18 cellular contexts compared by ENCODE assay signal in the genomic region with DNA sequence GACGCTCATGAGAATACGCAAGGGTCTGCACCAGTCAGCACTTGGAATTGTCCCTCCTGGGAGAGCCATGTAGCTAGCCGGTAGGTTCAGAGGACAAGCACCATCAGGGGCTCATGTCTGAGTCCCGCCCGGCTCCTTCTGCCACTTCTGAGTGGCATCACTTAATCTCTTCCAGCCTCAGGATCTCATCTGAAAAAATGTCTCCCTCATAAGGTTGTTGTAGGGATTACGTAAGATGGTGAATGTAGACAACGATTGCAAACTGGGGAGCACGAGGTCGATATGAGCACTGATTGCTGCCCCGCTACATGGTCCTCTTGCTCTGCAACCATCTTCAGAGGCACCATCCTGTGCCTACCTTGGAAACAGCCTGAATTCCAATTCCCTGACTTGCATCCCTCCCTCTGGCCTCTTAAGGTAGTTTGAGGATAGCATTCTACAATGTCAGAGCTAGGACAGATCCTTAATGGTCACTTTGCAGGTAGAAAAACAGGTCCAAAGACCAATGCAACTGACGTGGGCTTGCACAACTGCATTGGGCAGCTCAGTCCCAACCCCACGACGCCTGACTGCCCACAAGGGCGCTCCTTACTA.
DNase-seq lines count a peak whose midpoint lies in the region; ATAC-seq, FAIRE-seq and TF ChIP-seq lines count a peak whose summit lies in the region.
"Had no signal": no experiment of that assay in that cellular context is flagged by ENCODE, and none has a peak within 500 bp of the region (broad histone marks: within the 10 kb centered on the region; RNA-seq: fewer than 3 reads in every experiment).

No MANE protein-coding gene starts in this region.

- peaks cover 10% of the 10 kb centered on the region; the same call in 1 of the 2 replicates for H3K4me1 ChIP-seq in MM.1S (ENCODE audit: low read length)
- no peaks in the 10 kb centered on the region for H3K4me1 ChIP-seq in gastrocnemius medialis

- ATAC-seq in gastrocnemius medialis (no peak), GM21526 (IDR thresholded peaks at IDR 0.05; ENCODE audit: low FRiP score, unreplicated experiment) (no peak)
- ATAC-seq: left lung; stimulated activated naive CD8-positive, alpha-beta T cell treated with anti-CD3 and anti-CD28 coated beads, Interleukin-15, Interleukin-2, amounts not matched to agents 100 U/mL and 50 U/mL, for 24 hours had no signal

- no peak overlapping the region for H3K4me3 Mint-ChIP-seq in neural crest cell
- H3K4me3 Mint-ChIP-seq: activated naive CD4-positive, alpha-beta T cell treated with anti-CD3 and anti-CD28 coated beads, Interleukin-2, amount 10 ng/mL, durations not matched to agents 7 days and 5 days; CD8-positive, alpha-beta memory T cell had no signal

- no peaks in the 10 kb centered on the region for H3F3A ChIP-seq in MM.1S (ENCODE audit: insufficient read depth, low read length)

- H3K9me3 ChIP-seq in MM.1S (replicated peaks; ENCODE audit: insufficient read depth, low read length), result no peaks in the 10 kb centered on the region
- H3K9me3 ChIP-seq in gastrocnemius medialis, result no peaks in the 10 kb centered on the region
- no peaks in the 10 kb centered on the region for H3K9me3 ChIP-seq in MG63
- H3K9me3 ChIP-seq: left lung, tibial artery had no signal

- H3K27me3 ChIP-seq in MM.1S (replicated peaks; ENCODE audit: insufficient read depth, low read length), result no peaks in the 10 kb centered on the region
- no peaks in the 10 kb centered on the region for H3K27me3 ChIP-seq in bronchial epithelial cell (ENCODE audit: control insufficient read depth, insufficient read depth, low read length)
- no peaks in the 10 kb centered on the region for H3K27me3 ChIP-seq in gastrocnemius medialis
- H3K27me3 ChIP-seq in MG63, result no peaks in the 10 kb centered on the region

- TF ChIP-seq CTCF in GM13976 (IDR thresholded peaks at IDR 0.05; ENCODE audit: borderline replicate concordance, control extremely low read depth, extremely low read depth, insufficient read depth, missing control alignments) (no peak), MM.1S (IDR thresholded peaks at IDR 0.05; ENCODE audit: low read length) (0 out of 2 replicates have a peak, but pooled peaks have one; percentile 7), bronchial epithelial cell (IDR thresholded peaks at IDR 0.05; ENCODE audit: insufficient read depth, low read length, severe bottlenecking) (peak; percentile 10), neural crest cell (conservative IDR thresholded peaks at IDR 0.05) (peak; percentile 23), gastrocnemius medialis (IDR thresholded peaks at IDR 0.05 in 4 of 5, conservative IDR thresholded peaks at IDR 0.05 in 1 of 5) (no peak)

- DNase-seq in GM13976 (ENCODE audit: low spot score) (peak; percentile 3), MM.1S (no peak), bronchial epithelial cell (ENCODE audit: low read depth) (peak; percentile 40), neural crest cell (ENCODE audit: low read depth, low spot score) (no peak), gastrocnemius medialis (no peak), MG63 (no peak)
- DNase-seq: activated naive CD4-positive, alpha-beta T cell treated with anti-CD3 and anti-CD28 coated beads, Interleukin-2, amount 10 ng/mL, durations not matched to agents 7 days and 5 days; activated T-cell treated with anti-CD3 and anti-CD28 coated beads, Interleukin-2, amount 50 U/mL, for 48 hours; CD8-positive, alpha-beta memory T cell; effector memory CD4-positive, alpha-beta T cell; left lung; NCI-H187; small intestine; stimulated activated naive CD8-positive, alpha-beta T cell treated with anti-CD3 and anti-CD28 coated beads, Interleukin-15, Interleukin-2, amounts not matched to agents 100 U/mL and 50 U/mL, for 24 hours; tibial artery had no signal

- H3K36me3 Mint-ChIP-seq in neural crest cell (ENCODE audit: low read depth), result no peaks in the 10 kb centered on the region
- H3K36me3 Mint-ChIP-seq: activated naive CD4-positive, alpha-beta T cell treated with anti-CD3 and anti-CD28 coated beads, Interleukin-2, amount 10 ng/mL, durations not matched to agents 7 days and 5 days; CD8-positive, alpha-beta memory T cell had no signal

- H3K79me2 ChIP-seq in MM.1S (ENCODE audit: low read length), result no peaks in the 10 kb centered on the region

- intact Hi-C loops in gastrocnemius medialis (cut with DNase I; ENCODE audit: low total_unique reads), result no loop called here

- H3K9me3 Mint-ChIP-seq in neural crest cell, result no peaks in the 10 kb centered on the region
- H3K9me3 Mint-ChIP-seq: activated naive CD4-positive, alpha-beta T cell treated with anti-CD3 and anti-CD28 coated beads, Interleukin-2, amount 10 ng/mL, durations not matched to agents 7 days and 5 days had no signal

- in situ Hi-C loops in GM13976 (cut with MboI; ENCODE audit: low sequenced_read_pairs, unreplicated experiment), result no loop called here
- in situ Hi-C loops in gastrocnemius medialis (cut with MboI; ENCODE audit: low sequenced_read_pairs in 4 of 4), result no loop called here

- H3K4me1 Mint-ChIP-seq in neural crest cell, result peaks cover 10% of the 10 kb centered on the region

- no peak for TF ChIP-seq POLR2A in gastrocnemius medialis (IDR thresholded peaks at IDR 0.05)

- FAIRE-seq in bronchial epithelial cell (lab: Jason Lieb, UNC), result no peak
- FAIRE-seq: GM18507, small intestine had no signal

- H3K9me2 ChIP-seq in MM.1S (replicated peaks; ENCODE audit: insufficient read depth, low read length), result no peaks in the 10 kb centered on the region

- H3K27ac Mint-ChIP-seq in neural crest cell (ENCODE audit: unreplicated experiment), result no peak overlapping the region
- H3K27ac Mint-ChIP-seq: activated naive CD4-positive, alpha-beta T cell treated with anti-CD3 and anti-CD28 coated beads, Interleukin-2, amount 10 ng/mL, durations not matched to agents 7 days and 5 days had no signal

- no peak overlapping the region for H2AFZ ChIP-seq in MM.1S (ENCODE audit: low read length)

- no peak overlapping the region for H3K27ac ChIP-seq in MM.1S (ENCODE audit: low read length)
- no peak overlapping the region for H3K27ac ChIP-seq in gastrocnemius medialis
- H3K27ac ChIP-seq: HL-60, left lung, tibial artery had no signal

- H3K36me3 ChIP-seq in MM.1S (replicated peaks; ENCODE audit: insufficient read depth, low read length) (no peaks in the 10 kb centered on the region), bronchial epithelial cell (ENCODE audit: control insufficient read depth, insufficient read depth, low read length) (no peaks in the 10 kb centered on the region), gastrocnemius medialis (no peaks in the 10 kb centered on the region), MG63 (no peaks in the 10 kb centered on the region)
- H3K36me3 ChIP-seq: left lung, tibial artery had no signal

- H3K4me3 ChIP-seq in MM.1S (ENCODE audit: low read length), result no peak overlapping the region
- H3K4me3 ChIP-seq in bronchial epithelial cell (ENCODE audit: low read depth, low read length), result no peak overlapping the region
- no peak overlapping the region for H3K4me3 ChIP-seq in gastrocnemius medialis
- no peak overlapping the region for H3K4me3 ChIP-seq in MG63
- H3K4me3 ChIP-seq: left lung, tibial artery had no signal

- H3K4me2 ChIP-seq in MM.1S (ENCODE audit: low read depth, low read length), result no peak overlapping the region

- peaks cover 44% of the 10 kb centered on the region for H3K27me3 Mint-ChIP-seq in neural crest cell (ENCODE audit: low read depth)

- H4K20me1 ChIP-seq in MM.1S (ENCODE audit: insufficient read depth, low read length), result no peaks in the 10 kb centered on the region

- no peak overlapping the region for H3K9ac ChIP-seq in MM.1S (ENCODE audit: low read length)

Comparison
In these comparisons a context has a peak if more than half of its experiments do, and no peak if none do; other contexts are left out.
1. DNase-seq: peak in GM13976 (single experiment) and bronchial epithelial cell (single experiment); none in MM.1S (single experiment), neural crest cell (single experiment), gastrocnemius medialis (0 of 2) and MG63 (single experiment).
2. CTCF ChIP-seq: peak in MM.1S (single experiment), bronchial epithelial cell (single experiment) and neural crest cell (single experiment); none in GM13976 (single experiment) and gastrocnemius medialis (0 of 5).